1 cellular context compared by ENCODE assay signal in the genomic region with DNA sequence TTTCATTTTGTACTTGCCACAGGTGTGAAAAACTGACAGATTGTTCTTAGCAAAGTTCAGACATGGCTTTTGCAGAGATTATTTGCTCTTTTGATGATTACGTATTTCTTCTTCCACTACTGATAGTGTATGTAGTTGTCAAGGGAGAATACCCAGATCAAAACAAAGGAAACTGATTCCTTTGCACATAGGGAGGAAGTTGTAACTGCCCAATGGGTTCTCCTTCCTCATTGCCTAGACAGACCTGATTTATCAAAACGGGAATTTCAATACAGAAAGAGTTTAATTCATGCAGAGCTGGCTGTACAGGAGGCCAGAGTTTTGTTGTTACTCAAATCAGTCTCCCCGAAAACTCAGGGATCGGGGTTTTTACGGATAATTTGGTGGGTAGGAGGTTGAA.
TF ChIP-seq lines count a peak whose summit lies in the region.

No MANE protein-coding gene starts in this region.

TF ChIP-seq in H1, 55 proteins besides CTCF, POLR2A, EP300 and RAD21 (continued from another document):
- TF ChIP-seq, protein P1, sequence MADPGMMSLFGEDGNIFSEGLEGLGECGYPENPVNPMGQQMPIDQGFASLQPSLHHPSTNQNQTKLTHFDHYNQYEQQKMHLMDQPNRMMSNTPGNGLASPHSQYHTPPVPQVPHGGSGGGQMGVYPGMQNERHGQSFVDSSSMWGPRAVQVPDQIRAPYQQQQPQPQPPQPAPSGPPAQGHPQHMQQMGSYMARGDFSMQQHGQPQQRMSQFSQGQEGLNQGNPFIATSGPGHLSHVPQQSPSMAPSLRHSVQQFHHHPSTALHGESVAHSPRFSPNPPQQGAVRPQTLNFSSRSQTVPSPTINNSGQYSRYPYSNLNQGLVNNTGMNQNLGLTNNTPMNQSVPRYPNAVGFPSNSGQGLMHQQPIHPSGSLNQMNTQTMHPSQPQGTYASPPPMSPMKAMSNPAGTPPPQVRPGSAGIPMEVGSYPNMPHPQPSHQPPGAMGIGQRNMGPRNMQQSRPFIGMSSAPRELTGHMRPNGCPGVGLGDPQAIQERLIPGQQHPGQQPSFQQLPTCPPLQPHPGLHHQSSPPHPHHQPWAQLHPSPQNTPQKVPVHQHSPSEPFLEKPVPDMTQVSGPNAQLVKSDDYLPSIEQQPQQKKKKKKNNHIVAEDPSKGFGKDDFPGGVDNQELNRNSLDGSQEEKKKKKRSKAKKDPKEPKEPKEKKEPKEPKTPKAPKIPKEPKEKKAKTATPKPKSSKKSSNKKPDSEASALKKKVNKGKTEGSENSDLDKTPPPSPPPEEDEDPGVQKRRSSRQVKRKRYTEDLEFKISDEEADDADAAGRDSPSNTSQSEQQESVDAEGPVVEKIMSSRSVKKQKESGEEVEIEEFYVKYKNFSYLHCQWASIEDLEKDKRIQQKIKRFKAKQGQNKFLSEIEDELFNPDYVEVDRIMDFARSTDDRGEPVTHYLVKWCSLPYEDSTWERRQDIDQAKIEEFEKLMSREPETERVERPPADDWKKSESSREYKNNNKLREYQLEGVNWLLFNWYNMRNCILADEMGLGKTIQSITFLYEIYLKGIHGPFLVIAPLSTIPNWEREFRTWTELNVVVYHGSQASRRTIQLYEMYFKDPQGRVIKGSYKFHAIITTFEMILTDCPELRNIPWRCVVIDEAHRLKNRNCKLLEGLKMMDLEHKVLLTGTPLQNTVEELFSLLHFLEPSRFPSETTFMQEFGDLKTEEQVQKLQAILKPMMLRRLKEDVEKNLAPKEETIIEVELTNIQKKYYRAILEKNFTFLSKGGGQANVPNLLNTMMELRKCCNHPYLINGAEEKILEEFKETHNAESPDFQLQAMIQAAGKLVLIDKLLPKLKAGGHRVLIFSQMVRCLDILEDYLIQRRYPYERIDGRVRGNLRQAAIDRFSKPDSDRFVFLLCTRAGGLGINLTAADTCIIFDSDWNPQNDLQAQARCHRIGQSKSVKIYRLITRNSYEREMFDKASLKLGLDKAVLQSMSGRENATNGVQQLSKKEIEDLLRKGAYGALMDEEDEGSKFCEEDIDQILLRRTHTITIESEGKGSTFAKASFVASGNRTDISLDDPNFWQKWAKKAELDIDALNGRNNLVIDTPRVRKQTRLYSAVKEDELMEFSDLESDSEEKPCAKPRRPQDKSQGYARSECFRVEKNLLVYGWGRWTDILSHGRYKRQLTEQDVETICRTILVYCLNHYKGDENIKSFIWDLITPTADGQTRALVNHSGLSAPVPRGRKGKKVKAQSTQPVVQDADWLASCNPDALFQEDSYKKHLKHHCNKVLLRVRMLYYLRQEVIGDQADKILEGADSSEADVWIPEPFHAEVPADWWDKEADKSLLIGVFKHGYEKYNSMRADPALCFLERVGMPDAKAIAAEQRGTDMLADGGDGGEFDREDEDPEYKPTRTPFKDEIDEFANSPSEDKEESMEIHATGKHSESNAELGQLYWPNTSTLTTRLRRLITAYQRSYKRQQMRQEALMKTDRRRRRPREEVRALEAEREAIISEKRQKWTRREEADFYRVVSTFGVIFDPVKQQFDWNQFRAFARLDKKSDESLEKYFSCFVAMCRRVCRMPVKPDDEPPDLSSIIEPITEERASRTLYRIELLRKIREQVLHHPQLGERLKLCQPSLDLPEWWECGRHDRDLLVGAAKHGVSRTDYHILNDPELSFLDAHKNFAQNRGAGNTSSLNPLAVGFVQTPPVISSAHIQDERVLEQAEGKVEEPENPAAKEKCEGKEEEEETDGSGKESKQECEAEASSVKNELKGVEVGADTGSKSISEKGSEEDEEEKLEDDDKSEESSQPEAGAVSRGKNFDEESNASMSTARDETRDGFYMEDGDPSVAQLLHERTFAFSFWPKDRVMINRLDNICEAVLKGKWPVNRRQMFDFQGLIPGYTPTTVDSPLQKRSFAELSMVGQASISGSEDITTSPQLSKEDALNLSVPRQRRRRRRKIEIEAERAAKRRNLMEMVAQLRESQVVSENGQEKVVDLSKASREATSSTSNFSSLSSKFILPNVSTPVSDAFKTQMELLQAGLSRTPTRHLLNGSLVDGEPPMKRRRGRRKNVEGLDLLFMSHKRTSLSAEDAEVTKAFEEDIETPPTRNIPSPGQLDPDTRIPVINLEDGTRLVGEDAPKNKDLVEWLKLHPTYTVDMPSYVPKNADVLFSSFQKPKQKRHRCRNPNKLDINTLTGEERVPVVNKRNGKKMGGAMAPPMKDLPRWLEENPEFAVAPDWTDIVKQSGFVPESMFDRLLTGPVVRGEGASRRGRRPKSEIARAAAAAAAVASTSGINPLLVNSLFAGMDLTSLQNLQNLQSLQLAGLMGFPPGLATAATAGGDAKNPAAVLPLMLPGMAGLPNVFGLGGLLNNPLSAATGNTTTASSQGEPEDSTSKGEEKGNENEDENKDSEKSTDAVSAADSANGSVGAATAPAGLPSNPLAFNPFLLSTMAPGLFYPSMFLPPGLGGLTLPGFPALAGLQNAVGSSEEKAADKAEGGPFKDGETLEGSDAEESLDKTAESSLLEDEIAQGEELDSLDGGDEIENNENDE (IDR thresholded peaks at IDR 0.05; ENCODE audit: insufficient replicate concordance, low read length), result no peak
- TF ChIP-seq SIX5 (IDR thresholded peaks at IDR 0.05; ENCODE audit: low read depth, low read length) (no peak), KDM4A (IDR thresholded peaks at IDR 0.05; ENCODE audit: low read depth, low read length, severe bottlenecking) (no peak), TCF12 (IDR thresholded peaks at IDR 0.05; ENCODE audit: low read depth, low read length) (no peak), BACH1 (IDR thresholded peaks at IDR 0.05; ENCODE audit: low read length) (no peak), SIN3A (conservative IDR thresholded peaks at IDR 0.05 in 1 of 2, IDR thresholded peaks at IDR 0.05 in 1 of 2; ENCODE audit: low read depth in 1 of 2, low read length in 2 of 2) (no peak), HDAC6 (IDR thresholded peaks at IDR 0.05; ENCODE audit: low read depth, low read length) (no peak), SP2 (IDR thresholded peaks at IDR 0.05; ENCODE audit: low read length) (no peak), RXRA (IDR thresholded peaks at IDR 0.05; ENCODE audit: insufficient read depth, low read depth, low read length) (no peak), CEBPB (IDR thresholded peaks at IDR 0.05; ENCODE audit: low read depth, low read length) (no peak)
